ENCODE assay signal across 19 cellular contexts in the genomic region with DNA sequence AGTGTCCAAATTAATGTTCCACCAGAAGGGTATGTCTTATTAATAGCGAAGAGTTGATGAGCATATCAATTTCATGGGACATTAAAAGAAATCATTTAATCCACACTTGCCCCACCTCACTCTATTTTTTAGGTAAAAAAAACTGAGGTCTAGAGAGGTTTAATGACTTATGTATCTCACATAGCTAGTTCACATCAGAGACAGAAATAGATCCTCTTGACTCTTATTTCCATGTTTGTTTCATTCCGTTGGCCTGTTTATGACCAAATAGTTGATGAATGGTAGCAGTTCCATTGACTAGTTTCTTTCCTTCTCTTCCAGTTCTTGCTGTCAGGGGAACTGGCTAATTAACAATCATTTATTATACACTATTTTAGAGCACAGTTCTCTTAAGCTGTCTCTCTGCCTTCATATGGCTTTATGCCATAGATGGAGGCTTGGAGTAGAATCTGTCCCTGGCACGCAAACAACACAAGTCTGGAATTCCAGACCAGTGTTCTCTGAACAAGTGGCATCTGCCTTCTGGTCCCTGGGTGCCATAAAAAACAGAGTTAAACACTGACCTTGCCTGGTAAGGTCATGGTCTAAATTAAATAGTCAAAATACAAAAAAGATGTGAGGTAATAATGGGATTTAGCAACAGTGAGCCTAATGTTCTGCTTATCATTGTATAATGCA.
DNase-seq lines count a peak whose midpoint lies in the region; ATAC-seq lines count a peak whose summit lies in the region.
"Had no signal": no experiment of that assay in that cellular context is flagged by ENCODE, and none has a peak within 500 bp of the region (broad histone marks: within the 10 kb centered on the region; RNA-seq: fewer than 3 reads in every experiment).

No MANE protein-coding gene starts in this region.

- H3K9me3 ChIP-seq in subcutaneous abdominal adipose tissue (ENCODE audit: control insufficient read depth in 5 of 5, low read length in 5 of 5), result peaks cover 0 to 10% (median 6%) of the 10 kb centered on the region in 5 donors
- H3K9me3 ChIP-seq: body of pancreas had no signal

- no peaks in the 10 kb centered on the region for H3K27me3 ChIP-seq in subcutaneous abdominal adipose tissue (ENCODE audit: control insufficient read depth in 5 of 5, insufficient read depth in 4 of 5, low read length in 5 of 5)
- H3K27me3 ChIP-seq: body of pancreas had no signal

- H3K4me1 ChIP-seq in subcutaneous abdominal adipose tissue (ENCODE audit: control insufficient read depth in 5 of 5, insufficient read depth in 5 of 5, low read length in 5 of 5), result peaks cover 0 to 38% (median 27%) of the 10 kb centered on the region in 5 donors

- H3K27ac ChIP-seq in subcutaneous abdominal adipose tissue (ENCODE audit: low read depth, low read length), result peak overlapping the region; percentile 37
- H3K27ac ChIP-seq: 22Rv1, body of pancreas had no signal

- H3K4me3 ChIP-seq in subcutaneous abdominal adipose tissue (ENCODE audit: low read depth in 1 of 5, low read length in 5 of 5), result no peak overlapping the region
- H3K4me3 ChIP-seq: body of pancreas had no signal

- intact Hi-C loops in left ventricle myocardium superior (cut with micrococcal nuclease), result no loop called here

- ATAC-seq in left ventricle myocardium superior, result peak; percentile 78
- no peak for ATAC-seq in HG02642 (IDR thresholded peaks at IDR 0.05; ENCODE audit: poor library complexity, unreplicated experiment)
- ATAC-seq in HG03108 (IDR thresholded peaks at IDR 0.05; ENCODE audit: unreplicated experiment), result no peak
- ATAC-seq: body of pancreas; effector memory CD8-positive, alpha-beta T cell had no signal

- no peak overlapping the region for H3K9ac ChIP-seq in subcutaneous abdominal adipose tissue (ENCODE audit: low read length in 5 of 5)

- DNase-seq in DMS 273 (lab: John Stamatoyannopoulos, UW; ENCODE audit: unreplicated experiment) (peak; percentile 53), DMS 273 treated with DMSO at 0.1 percent for 48 hours (lab: John Stamatoyannopoulos, UW) (no peak), astrocyte of the hippocampus (ENCODE audit: low read depth, low spot score) (peak; percentile 48), left ventricle myocardium superior (no peak), middle frontal gyrus (ENCODE audit: extremely low spot score, low spot score) (no peak)
- DNase-seq: activated B cell treated with CpG ODN at 0.5 μM for 24 hours; activated gamma-delta T cell treated with Interleukin-2 at 50 U/mL for 16 hours; body of pancreas; effector memory CD8-positive, alpha-beta T cell; GDM1; MV-4-11; NCI-H2227 treated with DMSO at 0.1 percent for 48 hours; stimulated activated CD4-positive, alpha-beta T cell treated with anti-CD3 and anti-CD28 coated beads, Interleukin-1b, Interleukin-23, amount 100 ng/mL, for 48 hours; stimulated activated CD8-positive, alpha-beta memory T cell treated with anti-CD3 and anti-CD28 coated beads, Interleukin-4, amount 100 ng/mL, for 48 hours; T-helper 1 cell had no signal

- peaks cover 0 to 3% (median 0%) of the 10 kb centered on the region in 5 donors for H3K36me3 ChIP-seq in subcutaneous abdominal adipose tissue (ENCODE audit: control insufficient read depth in 5 of 5, insufficient read depth in 5 of 5, low read length in 5 of 5)

Comparison
In these comparisons a context has a peak if more than half of its experiments do, and no peak if none do; other contexts are left out.
1. DNase-seq: peak in DMS 273 (single experiment) and astrocyte of the hippocampus (single experiment); none in DMS 273 treated with DMSO at 0.1 percent for 48 hours (single experiment), left ventricle myocardium superior (single experiment) and middle frontal gyrus (single experiment).